27 cellular contexts compared by ENCODE assay signal in the genomic region with DNA sequence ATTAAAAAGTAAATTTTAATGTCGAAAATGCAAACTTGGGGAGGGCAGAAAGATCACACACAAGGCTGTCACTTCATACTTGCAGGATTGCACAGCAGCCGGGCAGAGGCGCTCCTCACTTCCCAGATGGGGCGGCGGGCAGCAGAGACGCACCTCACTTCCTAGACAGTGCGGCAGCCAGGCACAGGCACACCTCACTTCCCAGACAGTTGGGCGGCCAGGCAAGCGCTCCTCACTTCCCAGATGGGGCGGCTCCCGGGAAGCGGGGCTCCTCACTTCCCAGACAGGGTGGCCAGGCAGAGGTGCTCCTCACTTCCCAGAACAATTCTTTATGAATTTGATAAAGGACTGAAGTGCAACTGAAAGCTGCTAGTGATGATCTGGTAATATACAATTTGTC. TPM values are rescaled to one million over a fixed set of nuclear protein-coding genes. Genes with fewer than 3 reads are reported as not detected.
"Had no signal": no experiment of that assay in that cellular context is flagged by ENCODE, and none has a peak within 500 bp of the region (broad histone marks: within the 10 kb centered on the region; RNA-seq: fewer than 3 reads in every experiment).

No MANE protein-coding gene starts in this region.

- H3K27me3 ChIP-seq: breast epithelium, foreskin keratinocyte, neutrophil, pancreas, transverse colon had no signal

- ATAC-seq: activated naive CD8-positive, alpha-beta T cell treated with anti-CD3 and anti-CD28 coated beads, Interleukin-2, amount 50 U/mL, for 24 hours; activated T-cell treated with anti-CD3 and anti-CD28 coated beads, Interleukin-2, amount 50 U/mL, for 4 hours; effector memory CD8-positive, alpha-beta T cell; foreskin keratinocyte; naive thymus-derived CD4-positive, alpha-beta T cell had no signal

- DNase-seq: activated CD4-positive, alpha-beta T cell treated with anti-CD3 and anti-CD28 coated beads, Interleukin-2, amount 10 ng/mL, durations not matched to agents 24 days and 14 days; activated CD8-positive, alpha-beta memory T cell treated with anti-CD3 and anti-CD28 coated beads, Interleukin-2, amount 50 U/mL, for 4 hours; activated naive CD4-positive, alpha-beta T cell treated with anti-CD3 and anti-CD28 coated beads, Interleukin-2, amount 10 ng/mL, durations not matched to agents 7 days and 5 days; activated naive CD8-positive, alpha-beta T cell treated with anti-CD3 and anti-CD28 coated beads, Interleukin-2, amount 50 U/mL, for 24 hours; activated T-cell treated with anti-CD3 and anti-CD28 coated beads, Interleukin-2, amount 50 U/mL, for 4 hours; aorta; effector memory CD8-positive, alpha-beta T cell; foreskin keratinocyte; mesenchymal stem cell; naive thymus-derived CD4-positive, alpha-beta T cell; pancreas; stimulated activated CD4-positive, alpha-beta T cell treated with anti-CD3 and anti-CD28 coated beads, Interleukin-12 subunit alpha, Interleukin-12 subunit beta, amount 100 ng/mL, for 4 hours; stimulated activated CD4-positive, alpha-beta T cell treated with anti-CD3 and anti-CD28 coated beads, Interleukin-1b, Interleukin-23, amount 100 ng/mL, for 48 hours; stimulated activated CD8-positive, alpha-beta memory T cell treated with anti-CD3 and anti-CD28 coated beads, Interleukin-4, amount 100 ng/mL, for 48 hours; stimulated activated naive CD4-positive, alpha-beta T cell treated with Interleukin-2 at 50 U/mL for 16 hours; T1000; transverse colon had no signal

- H3K27ac ChIP-seq: breast epithelium, epithelial cell of prostate, foreskin keratinocyte had no signal

- H3K4me1 ChIP-seq: breast epithelium had no signal

- H3K9me3 ChIP-seq: breast epithelium, neutrophil, pancreas, transverse colon had no signal

- H3K4me3 ChIP-seq: breast epithelium, pancreas, transverse colon had no signal

- H3K36me3 ChIP-seq: breast epithelium had no signal

RNA-seq across cellular contexts. Expression of a gene that starts 21.2 kb away (rescaled TPM):
- total RNA-seq: activated CD4-positive, alpha-beta T cell treated with anti-CD3 and anti-CD28 coated beads, Interleukin-2, amount 10 ng/mL, durations not matched to agents 24 days and 14 days; activated T-cell treated with anti-CD3 and anti-CD28 coated beads, Interleukin-2, amount 50 U/mL, for 4 hours; aorta; breast epithelium; dermis blood vessel endothelial cell; fibroblast of lung; foreskin keratinocyte; liver; mucosa of gallbladder; naive thymus-derived CD4-positive, alpha-beta T cell; pancreas; subcutaneous adipose tissue; T-helper 1 cell treated with Interleukin-12 subunit alpha and Interleukin-12 subunit beta and Interleukin-4 antibody, amounts not matched to agents 30 ng/mL and 1 ng/mL, for 36 hours; transverse colon had no signal
- polyA plus RNA-seq: aorta; fibroblast of lung; foreskin keratinocyte; keratinocyte; naive thymus-derived CD4-positive, alpha-beta T cell had no signal
